Comparison of ENCODE assay signal across 8 cellular contexts in genomic region chr21:35051287-35051818, GRCh38. TPM values are rescaled to one million over a fixed set of nuclear protein-coding genes. Genes with fewer than 3 reads are reported as not detected.
DNase-seq lines count a peak whose midpoint lies in the region; ATAC-seq and TF ChIP-seq lines count a peak whose summit lies in the region.

No MANE protein-coding gene starts in this region.

- 0 out of 2 replicates have a peak, but pooled peaks have one; percentile 32 for TF ChIP-seq CTCF in SK-N-SH (IDR thresholded peaks at IDR 0.05)

- H3K79me2 ChIP-seq in SK-N-SH (ENCODE audit: insufficient read depth): peaks cover under 1% of the 10 kb centered on the region; the same call in 1 of the 2 replicates

- TF ChIP-seq RAD21 in SK-N-SH (IDR thresholded peaks at IDR 0.05; ENCODE audit: low read length): no peak

- TF ChIP-seq EP300 in SK-N-SH (IDR thresholded peaks at IDR 0.05; ENCODE audit: borderline replicate concordance in 1 of 2, low read depth in 1 of 2, low read length in 1 of 2): no peak

- H3K9me2 ChIP-seq in SK-N-SH: no peaks in the 10 kb centered on the region

- H4K20me1 ChIP-seq in SK-N-SH (ENCODE audit: insufficient read depth): no peaks in the 10 kb centered on the region

- H3K27me3 ChIP-seq in SK-N-SH (ENCODE audit: insufficient read depth): no peaks in the 10 kb centered on the region
- H3K27me3 ChIP-seq in naive thymus-derived CD4-positive, alpha-beta T cell (ENCODE audit: control insufficient read depth in 2 of 2, insufficient read depth in 2 of 2, low read length in 2 of 2): no peaks in the 10 kb centered on the region

- H3F3A ChIP-seq in SK-N-SH (replicated peaks; ENCODE audit: insufficient read depth): peaks cover 37% of the 10 kb centered on the region

- no peaks in the 10 kb centered on the region for H3K36me3 ChIP-seq in SK-N-SH (replicated peaks in 1 of 2; ENCODE audit: control insufficient read depth in 1 of 2, insufficient read depth in 2 of 2, low read length in 1 of 2)
- H3K36me3 ChIP-seq in naive thymus-derived CD4-positive, alpha-beta T cell (ENCODE audit: control insufficient read depth in 2 of 3, insufficient read depth in 3 of 3, low read length in 3 of 3): peaks cover 0 to 3% (median 0%) of the 10 kb centered on the region in 3 experiments

- CTCF ChIA-PET in SK-N-SH (lab: Yijun Ruan, JAX): interaction anchor here (0.7 kb wide), 1 partner anchor 31 kb away, joined by 3 read pairs; no protein-coding TSS in a partner anchor
- CTCF ChIA-PET in naive thymus-derived CD4-positive, alpha-beta T cell (lab: Charles Lee): interaction anchor here (0.6 to 7.4 kb wide), 17 partner anchors 11 to 565 kb away, joined by 3 to 71 read pairs (median 4); no protein-coding TSS in a partner anchor

- peaks cover 0 to 5% (median 0%) of the 10 kb centered on the region in 5 donors for H3K27me3 Mint-ChIP-seq in naive thymus-derived CD4-positive, alpha-beta T cell

- H3K4me2 ChIP-seq in SK-N-SH: no peak overlapping the region

- H3K27ac ChIP-seq in SK-N-SH (ENCODE audit: low read depth in 2 of 2, low read length in 1 of 2) (no peak overlapping the region), epithelial cell of prostate (peak overlapping the region; percentile 72)
- H3K27ac ChIP-seq in naive thymus-derived CD4-positive, alpha-beta T cell (ENCODE audit: low read depth, low read length): peak overlapping the region; percentile 38

- peak overlapping the region; percentile 80 to 100 (median 98) for H3K27ac Mint-ChIP-seq in naive thymus-derived CD4-positive, alpha-beta T cell

- H3K4me1 ChIP-seq in SK-N-SH (ENCODE audit: control insufficient read depth in 1 of 2, insufficient read depth in 2 of 2, low read depth in 1 of 2, low read length in 1 of 2): peaks cover 28% of the 10 kb centered on the region in 2 experiments
- peaks cover 29 to 42% of the 10 kb centered on the region in 2 donors for H3K4me1 ChIP-seq in naive thymus-derived CD4-positive, alpha-beta T cell (ENCODE audit: control insufficient read depth in 2 of 2, insufficient read depth in 2 of 2, low read length in 2 of 2)

- H3K9ac ChIP-seq in SK-N-SH: no peak overlapping the region

- ATAC-seq in SK-N-SH treated with all-trans-retinoic acid at 6 μM for 48 hours (no peak), GM19035 (IDR thresholded peaks at IDR 0.05; ENCODE audit: unreplicated experiment) (no peak)
- ATAC-seq in naive thymus-derived CD4-positive, alpha-beta T cell: peak; percentile 74

- peaks cover 0 to 12% (median 0%) of the 10 kb centered on the region in 11 donors for H3K9me3 Mint-ChIP-seq in naive thymus-derived CD4-positive, alpha-beta T cell

- peak overlapping the region; percentile 70 to 99 (median 94) for H3K4me3 Mint-ChIP-seq in naive thymus-derived CD4-positive, alpha-beta T cell

- H3K9me3 ChIP-seq in SK-N-SH: no peaks in the 10 kb centered on the region
- no peaks in the 10 kb centered on the region for H3K9me3 ChIP-seq in naive thymus-derived CD4-positive, alpha-beta T cell (ENCODE audit: control insufficient read depth in 2 of 3, low read length in 3 of 3)

- DNase-seq in SK-N-SH (no peak), NCI-H748 (lab: John Stamatoyannopoulos, UW; ENCODE audit: unreplicated experiment) (peak; percentile 62), epithelial cell of prostate (ENCODE audit: low read depth, low spot score) (peak; percentile 12)
- peak; percentile 89 for DNase-seq in activated CD8-positive, alpha-beta memory T cell treated with anti-CD3 and anti-CD28 coated beads for 24 hours
- peak; percentile 61 to 85 (median 80) for DNase-seq in naive thymus-derived CD4-positive, alpha-beta T cell
- DNase-seq in stimulated activated naive CD4-positive, alpha-beta T cell treated with Interleukin-2 at 50 U/mL for 16 hours (lab: John Stamatoyannopoulos, UW): peak; percentile 79

- POLR2A ChIA-PET in SK-N-SH (lab: Yijun Ruan, JAX): interaction anchor here (0.6 kb wide), 1 partner anchor 52 kb away, joined by 3 read pairs; no protein-coding TSS in a partner anchor
- POLR2A ChIA-PET in naive thymus-derived CD4-positive, alpha-beta T cell (lab: Charles Lee): interaction anchor here (0.6 to 5.5 kb wide), 17 partner anchors 10 to 1009 kb away, joined by 3 to 110 read pairs (median 4); partner anchors contain the start of gene SETD4

- WGBS in SK-N-SH (ENCODE audit: low lambda C conversion rate): 88% methylated on average over 6 of the region's 12 CpGs

- peaks cover 0 to 13% (median 0%) of the 10 kb centered on the region in 5 donors for H3K36me3 Mint-ChIP-seq in naive thymus-derived CD4-positive, alpha-beta T cell

- H2AFZ ChIP-seq in SK-N-SH (ENCODE audit: low read depth): no peak overlapping the region

- intact Hi-C loops in naive thymus-derived CD4-positive, alpha-beta T cell (cut with micrococcal nuclease): loop anchor here (1.0 to 5.0 kb wide), 12 partner anchors 86 to 1061 kb away; no protein-coding TSS in a partner anchor

- H3K4me1 Mint-ChIP-seq in naive thymus-derived CD4-positive, alpha-beta T cell: peaks cover 37 to 61% (median 47%) of the 10 kb centered on the region in 7 donors

- no peak overlapping the region; a peak in 1 of 4 replicates for H3K4me3 ChIP-seq in SK-N-SH (ENCODE audit: low read depth in 2 of 2, low read length in 1 of 2)
- no peak overlapping the region for H3K4me3 ChIP-seq in naive thymus-derived CD4-positive, alpha-beta T cell (ENCODE audit: low read length)

TF ChIP-seq in SK-N-SH, 30 proteins besides CTCF, POLR2A, EP300 and RAD21:
- TF ChIP-seq POLR2AphosphoS5 (IDR thresholded peaks at IDR 0.05; ENCODE audit: low read depth, low read length): no peak

TF ChIP-seq in SK-N-SH treated with all-trans-retinoic acid at 6 μM for 48 hours, 23 proteins besides CTCF, POLR2A, EP300 and RAD21:
- no peak for TF ChIP-seq ZNF70 (CRISPR knock-in tag; IDR thresholded peaks at IDR 0.05)
- no peak for TF ChIP-seq TOX (CRISPR knock-in tag; IDR thresholded peaks at IDR 0.05; ENCODE audit: borderline replicate concordance)
- TF ChIP-seq OSR1 (CRISPR knock-in tag; IDR thresholded peaks at IDR 0.05): no peak
- TF ChIP-seq, protein P1, sequence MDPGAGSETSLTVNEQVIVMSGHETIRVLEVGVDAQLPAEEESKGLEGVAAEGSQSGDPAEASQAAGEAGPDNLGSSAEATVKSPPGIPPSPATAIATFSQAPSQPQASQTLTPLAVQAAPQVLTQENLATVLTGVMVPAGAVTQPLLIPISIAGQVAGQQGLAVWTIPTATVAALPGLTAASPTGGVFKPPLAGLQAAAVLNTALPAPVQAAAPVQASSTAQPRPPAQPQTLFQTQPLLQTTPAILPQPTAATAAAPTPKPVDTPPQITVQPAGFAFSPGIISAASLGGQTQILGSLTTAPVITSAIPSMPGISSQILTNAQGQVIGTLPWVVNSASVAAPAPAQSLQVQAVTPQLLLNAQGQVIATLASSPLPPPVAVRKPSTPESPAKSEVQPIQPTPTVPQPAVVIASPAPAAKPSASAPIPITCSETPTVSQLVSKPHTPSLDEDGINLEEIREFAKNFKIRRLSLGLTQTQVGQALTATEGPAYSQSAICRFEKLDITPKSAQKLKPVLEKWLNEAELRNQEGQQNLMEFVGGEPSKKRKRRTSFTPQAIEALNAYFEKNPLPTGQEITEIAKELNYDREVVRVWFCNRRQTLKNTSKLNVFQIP (CRISPR knock-in tag; IDR thresholded peaks at IDR 0.05; ENCODE audit: borderline replicate concordance, low read depth): no peak
- TF ChIP-seq ZNF565 (CRISPR knock-in tag; conservative IDR thresholded peaks at IDR 0.05; ENCODE audit: low read depth): no peak
- no peak for TF ChIP-seq CSDC2 (CRISPR knock-in tag; IDR thresholded peaks at IDR 0.05)
- no peak for TF ChIP-seq ZNF8 (CRISPR knock-in tag; IDR thresholded peaks at IDR 0.05)
- no peak for TF ChIP-seq PPARA (CRISPR knock-in tag; IDR thresholded peaks at IDR 0.05; ENCODE audit: borderline replicate concordance)
- TF ChIP-seq ZFP3 (CRISPR knock-in tag; IDR thresholded peaks at IDR 0.05): no peak
- no peak for TF ChIP-seq RARB (CRISPR knock-in tag; IDR thresholded peaks at IDR 0.05)

RNA-seq across cellular contexts. Expression of gene RUNX1, which starts 2.3 kb away (rescaled TPM):
- polyA plus RNA-seq in SK-N-SH (2012; rRNA removed): 9.9 and 17.1 TPM in 2 replicates
- polyA plus RNA-seq in SK-N-SH (2012; cell fraction: cytosol; rRNA removed): 12.9 and 16.2 TPM in 2 replicates
- 33.4 and 39.7 TPM in 2 replicates for polyA plus RNA-seq in SK-N-SH (2012; cell fraction: nucleus; rRNA removed)
- 100 to 1,000 TPM in 1 of 5 experiments, 10 to 100 TPM in 4; 55.3 to 154 (median 98.5) TPM for total RNA-seq in naive thymus-derived CD4-positive, alpha-beta T cell
- 10 to 100 TPM; 27.9 to 42.8 TPM for polyA plus RNA-seq in naive thymus-derived CD4-positive, alpha-beta T cell

Comparison
In these comparisons a context has a peak if more than half of its experiments do, and no peak if none do; other contexts are left out.
1. H3K27ac ChIP-seq: peak in epithelial cell of prostate (single experiment) and naive thymus-derived CD4-positive, alpha-beta T cell (single experiment); none in SK-N-SH (0 of 2).